Comparison of ENCODE assay signal across 23 cellular contexts in the genomic region with DNA sequence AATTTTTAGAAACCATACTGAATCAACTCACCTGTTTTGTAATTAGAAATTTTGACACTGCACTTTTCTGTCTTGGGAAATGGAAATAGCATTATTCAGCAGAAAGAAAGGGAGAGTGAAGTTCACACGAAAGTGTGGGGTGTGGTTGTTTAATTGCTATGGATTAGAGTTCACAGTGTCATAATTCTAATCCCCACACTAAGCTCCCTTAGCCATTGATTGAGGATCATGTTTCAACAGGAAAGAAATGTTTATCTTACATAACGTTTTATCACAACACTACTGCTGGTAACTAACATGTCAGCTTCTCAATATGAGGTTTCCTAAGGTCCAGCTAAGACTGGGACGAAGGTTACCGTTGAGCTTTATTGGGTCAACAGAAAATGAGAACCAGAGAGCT. TPM values are rescaled to one million over a fixed set of nuclear protein-coding genes. Genes with fewer than 3 reads are reported as not detected.
"Had no signal": no experiment of that assay in that cellular context is flagged by ENCODE, and none has a peak within 500 bp of the region (broad histone marks: within the 10 kb centered on the region; RNA-seq: fewer than 3 reads in every experiment).

No MANE protein-coding gene starts in this region.

- H3K27ac ChIP-seq: brain microvascular endothelial cell had no signal

- H3K36me3 ChIP-seq: brain microvascular endothelial cell had no signal

- DNase-seq: activated B cell treated with CpG ODN at 0.5 μM for 24 hours; activated CD4-positive, alpha-beta T cell treated with anti-CD3 and anti-CD28 coated beads for 1 hour; activated CD4-positive, alpha-beta T cell treated with anti-CD3 and anti-CD28 coated beads, Interleukin-2, amount 10 ng/mL, durations not matched to agents 24 days and 14 days; activated CD4-positive, alpha-beta T cell treated with anti-CD3 and anti-CD28 coated beads, Interleukin-2, amount 50 U/mL, for 48 hours; activated CD8-positive, alpha-beta memory T cell treated with anti-CD3 and anti-CD28 coated beads for 24 hours; activated gamma-delta T cell; activated naive CD4-positive, alpha-beta T cell treated with anti-CD3 and anti-CD28 coated beads for 36 hours; activated T-cell treated with anti-CD3 and anti-CD28 coated beads, Interleukin-2, amount 50 U/mL, for 48 hours; brain microvascular endothelial cell; MM.1S; NCI-H1417; NCI-H1930; NCI-H2171; NCI-H2227 treated with DMSO at 0.1 percent for 48 hours; NCI-H446 treated with DMSO at 0.1 percent for 48 hours; SIG-M5; T-helper 17 cell; T-helper 9 cell had no signal

- ATAC-seq: activated T-helper 17 cell treated with anti-CD3 and anti-CD28 coated beads, Interleukin-2, amount 50 U/mL, for 72 hours; T-helper 17 cell had no signal

RNA-seq across cellular contexts. Expression of gene GSTA5, which starts 31.4 kb away (rescaled TPM):
- total RNA-seq: activated B cell treated with CpG ODN at 0.5 μM for 24 hours; activated CD4-positive, alpha-beta T cell treated with anti-CD3 and anti-CD28 coated beads, Interleukin-2, amount 10 ng/mL, durations not matched to agents 24 days and 14 days; activated naive CD4-positive, alpha-beta T cell treated with anti-CD3 and anti-CD28 coated beads for 36 hours; activated T-helper 17 cell treated with anti-CD3 and anti-CD28 coated beads, Interleukin-2, amount 50 U/mL, for 72 hours; cardiac septum; cerebellum; OCI-LY7; RPMI7951; T-helper 17 cell had no signal

RNA-seq across cellular contexts. Expression of gene GSTA3, which starts 37.5 kb away (rescaled TPM):
- total RNA-seq: activated B cell treated with CpG ODN at 0.5 μM for 24 hours; activated CD4-positive, alpha-beta T cell treated with anti-CD3 and anti-CD28 coated beads, Interleukin-2, amount 10 ng/mL, durations not matched to agents 24 days and 14 days; activated naive CD4-positive, alpha-beta T cell treated with anti-CD3 and anti-CD28 coated beads for 36 hours; activated T-helper 17 cell treated with anti-CD3 and anti-CD28 coated beads, Interleukin-2, amount 50 U/mL, for 72 hours; cardiac septum; cerebellum; OCI-LY7; RPMI7951; T-helper 17 cell had no signal
